16 cellular contexts compared by ENCODE assay signal in genomic region chr9:122946486-122947003, GRCh38.
"Had no signal": no experiment of that assay in that cellular context is flagged by ENCODE, and none has a peak within 500 bp of the region (broad histone marks: within the 10 kb centered on the region; RNA-seq: fewer than 3 reads in every experiment).

No MANE protein-coding gene starts in this region.

- H3K4me3 ChIP-seq: prostate gland, upper lobe of left lung had no signal

- H3K27me3 ChIP-seq: upper lobe of left lung had no signal

- H3K27ac ChIP-seq: prostate gland, upper lobe of left lung, WERI-Rb-1 had no signal

- H3K4me3 Mint-ChIP-seq: activated CD8-positive, alpha-beta T cell treated with anti-CD3 and anti-CD28 coated beads for 36 hours had no signal

- H3K9me3 ChIP-seq: prostate gland, upper lobe of left lung had no signal

- ATAC-seq: activated CD8-positive, alpha-beta T cell treated with anti-CD3 and anti-CD28 coated beads for 36 hours; left colon; naive thymus-derived CD8-positive, alpha-beta T cell; sciatic nerve had no signal

- H3K27me3 Mint-ChIP-seq: activated CD4-positive, alpha-beta T cell treated with anti-CD3 and anti-CD28 coated beads for 36 hours; activated CD8-positive, alpha-beta T cell treated with anti-CD3 and anti-CD28 coated beads for 36 hours; naive thymus-derived CD8-positive, alpha-beta T cell had no signal

- H3K36me3 ChIP-seq: prostate gland, WERI-Rb-1 had no signal

- DNase-seq: activated CD4-positive, alpha-beta T cell treated with anti-CD3 and anti-CD28 coated beads for 36 hours; activated CD8-positive, alpha-beta memory T cell treated with anti-CD3 and anti-CD28 coated beads, Interleukin-2, amount 50 U/mL, for 4 hours; activated CD8-positive, alpha-beta T cell treated with anti-CD3 and anti-CD28 coated beads for 36 hours; activated naive CD4-positive, alpha-beta T cell treated with Interleukin-2 at 50 U/mL for 16 hours; effector CD4-positive, alpha-beta T cell; glutamatergic neuron; left colon; naive thymus-derived CD8-positive, alpha-beta T cell; occipital lobe; stimulated activated CD4-positive, alpha-beta T cell treated with anti-CD3 and anti-CD28 coated beads, Interleukin-2, amount 100 ng/mL, for 24 hours; stimulated activated naive CD4-positive, alpha-beta T cell; T-helper 1 cell; upper lobe of left lung; WERI-Rb-1 had no signal

- H3K9me3 Mint-ChIP-seq: activated CD8-positive, alpha-beta T cell treated with anti-CD3 and anti-CD28 coated beads for 36 hours; naive thymus-derived CD8-positive, alpha-beta T cell had no signal
